28 cellular contexts compared by ENCODE assay signal in genomic region chr4:36010531-36010930, GRCh38.
"Had no signal": no experiment of that assay in that cellular context is flagged by ENCODE, and none has a peak within 500 bp of the region (broad histone marks: within the 10 kb centered on the region; RNA-seq: fewer than 3 reads in every experiment).

No MANE protein-coding gene starts in this region.

- ATAC-seq: activated CD4-positive, CD25-positive, alpha-beta regulatory T cell treated with anti-CD3 and anti-CD28 coated beads, Interleukin-2, amount 50 U/mL, for 24 hours; activated CD8-positive, alpha-beta T cell treated with anti-CD3 and anti-CD28 coated beads for 36 hours; activated naive CD8-positive, alpha-beta T cell treated with anti-CD3 and anti-CD28 coated beads, Interleukin-2, amount 50 U/mL, for 24 hours; activated T-cell treated with anti-CD3 and anti-CD28 coated beads, Interleukin-2, amount 50 U/mL, for 4 hours; esophagus mucosa; foreskin keratinocyte; gastrocnemius medialis; T-helper 17 cell had no signal

- DNase-seq: activated B cell treated with CpG ODN at 0.5 μM for 24 hours; activated CD4-positive, alpha-beta T cell treated with anti-CD3 and anti-CD28 coated beads for 48 hours; activated CD4-positive, alpha-beta T cell treated with anti-CD3 and anti-CD28 coated beads, Interleukin-2, amount 50 U/mL, for 1 hour; activated CD4-positive, alpha-beta T cell treated with anti-CD3 and anti-CD28 coated beads, Interleukin-2, amount 50 U/mL, for 48 hours; activated CD8-positive, alpha-beta memory T cell treated with anti-CD3 and anti-CD28 coated beads for 24 hours; activated CD8-positive, alpha-beta T cell treated with anti-CD3 and anti-CD28 coated beads for 36 hours; activated effector memory CD4-positive, alpha-beta T cell treated with anti-CD3 and anti-CD28 coated beads, Interleukin-2, amount 50 U/mL, for 16 hours; activated naive CD4-positive, alpha-beta T cell treated with anti-CD3 and anti-CD28 coated beads for 36 hours; activated naive CD8-positive, alpha-beta T cell treated with anti-CD3 and anti-CD28 coated beads for 36 hours; activated naive CD8-positive, alpha-beta T cell treated with anti-CD3 and anti-CD28 coated beads, Interleukin-2, amount 50 U/mL, for 24 hours; activated T-cell treated with anti-CD3 and anti-CD28 coated beads, Interleukin-2, amount 50 U/mL, for 4 hours; adrenal gland; brain microvascular endothelial cell; dorsolateral prefrontal cortex; effector memory CD4-positive, alpha-beta T cell; endodermal cell; foreskin keratinocyte; gastrocnemius medialis; glutamatergic neuron; T-helper 1 cell; T-helper 17 cell; T1000; WERI-Rb-1 had no signal

- FAIRE-seq: bronchial epithelial cell had no signal

- H3K4me3 ChIP-seq: adrenal gland, ascending aorta, coronary artery, dorsolateral prefrontal cortex, gastrocnemius medialis had no signal

- H3K27me3 ChIP-seq: adrenal gland, ascending aorta, brain microvascular endothelial cell, dorsolateral prefrontal cortex, foreskin keratinocyte, gastrocnemius medialis had no signal

- H3K4me1 ChIP-seq: adrenal gland, ascending aorta, gastrocnemius medialis had no signal

- H3K27ac ChIP-seq: adrenal gland, ascending aorta, brain microvascular endothelial cell, coronary artery, dorsolateral prefrontal cortex, foreskin keratinocyte, gastrocnemius medialis, WERI-Rb-1 had no signal

- H3K9me3 ChIP-seq: adrenal gland, ascending aorta, gastrocnemius medialis had no signal

- H3K36me3 ChIP-seq: adrenal gland, ascending aorta, brain microvascular endothelial cell, gastrocnemius medialis, WERI-Rb-1 had no signal
